In the genomic region with DNA sequence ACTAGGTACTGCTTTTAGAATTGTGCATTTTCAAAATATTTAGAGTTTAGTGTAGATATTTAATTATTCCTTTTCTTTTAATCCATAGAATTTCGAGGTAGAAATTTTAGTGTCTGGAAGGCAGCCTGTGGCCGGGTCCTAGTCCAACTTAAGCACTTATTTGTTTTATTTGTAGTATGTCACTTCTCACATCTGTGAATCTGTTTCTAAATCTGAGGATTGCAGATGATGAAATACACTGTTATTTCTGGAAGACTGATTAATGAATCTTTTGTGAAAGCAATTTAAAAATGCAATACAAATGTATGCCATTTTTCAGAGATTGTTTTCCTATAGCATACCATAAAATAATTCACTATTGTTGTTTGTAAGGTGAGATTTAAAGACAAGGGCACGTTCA, we compare ENCODE assay signal across 28 cellular contexts.
"Had no signal": no experiment of that assay in that cellular context is flagged by ENCODE, and none has a peak within 500 bp of the region (broad histone marks: within the 10 kb centered on the region; RNA-seq: fewer than 3 reads in every experiment).

No MANE protein-coding gene starts in this region.

- ATAC-seq: activated CD4-positive, CD25-positive, alpha-beta regulatory T cell treated with anti-CD3 and anti-CD28 coated beads, Interleukin-2, amount 50 U/mL, for 24 hours; activated CD8-positive, alpha-beta memory T cell treated with anti-CD3 and anti-CD28 coated beads, Interleukin-2, amount 10 ng/mL, durations not matched to agents 7 days and 5 days; activated CD8-positive, alpha-beta T cell treated with anti-CD3 and anti-CD28 coated beads, Interleukin-2, amount 10 ng/mL, durations not matched to agents 7 days and 5 days; activated naive CD8-positive, alpha-beta T cell treated with anti-CD3 and anti-CD28 coated beads, Interleukin-2, amount 50 U/mL, for 24 hours; esophagus mucosa; gastroesophageal sphincter; heart right ventricle; T-helper 17 cell had no signal

- DNase-seq: activated B cell treated with CpG ODN at 0.5 μM for 24 hours; activated CD4-positive, alpha-beta memory T cell treated with anti-CD3 and anti-CD28 coated beads for 36 hours; activated CD4-positive, alpha-beta T cell treated with anti-CD3 and anti-CD28 coated beads for 48 hours; activated CD8-positive, alpha-beta memory T cell treated with anti-CD3 and anti-CD28 coated beads, Interleukin-2, amount 10 ng/mL, durations not matched to agents 7 days and 5 days; activated CD8-positive, alpha-beta memory T cell treated with anti-CD3 and anti-CD28 coated beads, Interleukin-2, amount 50 U/mL, for 4 hours; activated CD8-positive, alpha-beta T cell treated with anti-CD3 and anti-CD28 coated beads, Interleukin-2, amount 10 ng/mL, durations not matched to agents 7 days and 5 days; activated effector memory CD4-positive, alpha-beta T cell treated with anti-CD3 and anti-CD28 coated beads, Interleukin-2, amount 50 U/mL, for 16 hours; activated naive CD4-positive, alpha-beta T cell treated with anti-CD3 and anti-CD28 coated beads for 36 hours; activated naive CD8-positive, alpha-beta T cell treated with anti-CD3 and anti-CD28 coated beads for 36 hours; activated naive CD8-positive, alpha-beta T cell treated with anti-CD3 and anti-CD28 coated beads, Interleukin-2, amount 50 U/mL, for 24 hours; activated T-cell treated with anti-CD3 and anti-CD28 coated beads, Interleukin-2, amount 50 U/mL, for 1 hour; activated T-cell treated with anti-CD3 and anti-CD28 coated beads, Interleukin-2, amount 50 U/mL, for 48 hours; central memory CD4-positive, alpha-beta T cell; cerebellar nuclear complex; colonic mucosa; dorsolateral prefrontal cortex; effector memory CD4-positive, alpha-beta T cell; endodermal cell; foreskin melanocyte; heart right ventricle; hippocampal formation; T-helper 1 cell; T-helper 17 cell; T1000; WERI-Rb-1 had no signal
